8 cellular contexts compared by ENCODE assay signal in genomic region chr1:67687198-67687545, GRCh38. TPM values are rescaled to one million over a fixed set of nuclear protein-coding genes. Genes with fewer than 3 reads are reported as not detected.
DNase-seq lines count a peak whose midpoint lies in the region; ATAC-seq and TF ChIP-seq lines count a peak whose summit lies in the region.

No MANE protein-coding gene starts in this region.

- H3K9me3 ChIP-seq in DND-41 (ENCODE audit: insufficient read depth, low read length, severe bottlenecking) (no peaks in the 10 kb centered on the region), Loucy (ENCODE audit: insufficient read depth, low read depth, low read length) (no peaks in the 10 kb centered on the region), neural progenitor cell (ENCODE audit: low read depth) (no peaks in the 10 kb centered on the region)

- H3K27ac ChIP-seq in DND-41 (ENCODE audit: low read length) (peak overlapping the region; percentile 88), neural progenitor cell (peak overlapping the region; percentile 92)

- H3K36me3 Mint-ChIP-seq in neural progenitor cell: peaks cover 5% of the 10 kb centered on the region

- H3F3A ChIP-seq in Loucy (ENCODE audit: low read depth) (peaks cover 10% of the 10 kb centered on the region; the same call in 1 of the 2 replicates), neural progenitor cell (ENCODE audit: low read depth) (peaks cover 33% of the 10 kb centered on the region)

- TF ChIP-seq CTCF in DND-41 (IDR thresholded peaks at IDR 0.05; ENCODE audit: borderline replicate concordance, extremely low read depth, low read length, poor library complexity, severe bottlenecking): no peak
- no peak for TF ChIP-seq CTCF in Loucy (conservative IDR thresholded peaks at IDR 0.05; ENCODE audit: low read length)
- no peak for TF ChIP-seq CTCF in neural progenitor cell (IDR thresholded peaks at IDR 0.05)

- H3K4me1 Mint-ChIP-seq in neural progenitor cell: peaks cover 34% of the 10 kb centered on the region

- H3K4me3 Mint-ChIP-seq in neural progenitor cell: peak overlapping the region; percentile 98

- H3K27me3 Mint-ChIP-seq in neural progenitor cell (ENCODE audit: insufficient read depth, low read depth): peaks cover 10% of the 10 kb centered on the region

- no peaks in the 10 kb centered on the region for H3K9me3 Mint-ChIP-seq in neural progenitor cell

- peak overlapping the region; percentile 93 for H3K9ac ChIP-seq in DND-41 (ENCODE audit: low read depth, low read length)
- H3K9ac ChIP-seq in Loucy (ENCODE audit: low read depth, low read length, poor library complexity, severe bottlenecking): peak overlapping the region; percentile 98
- no peak overlapping the region for H3K9ac ChIP-seq in neural progenitor cell

- H4K20me1 ChIP-seq in DND-41 (ENCODE audit: insufficient read depth, low read length) (peaks cover 29% of the 10 kb centered on the region), Loucy (ENCODE audit: insufficient read depth, low read length, poor library complexity, severe bottlenecking) (peaks cover 17% of the 10 kb centered on the region), neural progenitor cell (ENCODE audit: low read depth) (peaks cover 37% of the 10 kb centered on the region)

- H3K79me2 ChIP-seq in DND-41 (ENCODE audit: insufficient read depth, low read length) (peaks cover 27% of the 10 kb centered on the region), Loucy (ENCODE audit: insufficient read depth, low read length) (peaks cover 27% of the 10 kb centered on the region), neural progenitor cell (ENCODE audit: low read depth) (peaks cover 33% of the 10 kb centered on the region)

- H3K9me2 ChIP-seq in Loucy (replicated peaks; ENCODE audit: low read depth, low read length): no peaks in the 10 kb centered on the region

- DNase-seq in DND-41 (no peak), dermis blood vessel endothelial cell (peak; percentile 19), neural progenitor cell (ENCODE audit: low spot score) (no peak), superior temporal gyrus (ENCODE audit: extremely low spot score) (no peak), NCI-H2029 treated with DMSO at 0.1 percent for 48 hours (lab: John Stamatoyannopoulos, UW) (no peak), retina (no peak)
- no peak for DNase-seq in activated naive CD4-positive, alpha-beta T cell treated with anti-CD3 and anti-CD28 coated beads, Interleukin-2, amount 50 U/mL, for 16 hours

- H3K27ac Mint-ChIP-seq in neural progenitor cell: peak overlapping the region; percentile 96

- peak overlapping the region; percentile 95 to 99; a peak in 3 of 4 replicates for H3K4me3 ChIP-seq in DND-41 (ENCODE audit: low read depth in 1 of 2, low read length in 2 of 2)
- H3K4me3 ChIP-seq in Loucy (ENCODE audit: low read length, poor library complexity, severe bottlenecking): peak overlapping the region; percentile 82
- peak overlapping the region; percentile 91 for H3K4me3 ChIP-seq in neural progenitor cell

- H3K4me2 ChIP-seq in DND-41 (ENCODE audit: insufficient read depth, low read length) (peak overlapping the region; percentile 70), Loucy (ENCODE audit: low read depth, low read length, poor library complexity, severe bottlenecking) (peak overlapping the region; percentile 87), neural progenitor cell (peak overlapping the region; percentile 98)

- H3K4me1 ChIP-seq in DND-41 (ENCODE audit: insufficient read depth, low read length) (peaks cover 25% of the 10 kb centered on the region), Loucy (ENCODE audit: insufficient read depth, low read length, poor library complexity, severe bottlenecking) (peaks cover 48% of the 10 kb centered on the region), neural progenitor cell (peaks cover 22% of the 10 kb centered on the region)

- ATAC-seq in DND-41 (ENCODE audit: insufficient read depth, low read depth): no peak

- H3K27me3 ChIP-seq in DND-41 (ENCODE audit: insufficient read depth, low read length, poor library complexity) (no peaks in the 10 kb centered on the region), Loucy (ENCODE audit: insufficient read depth, low read length, poor library complexity, severe bottlenecking) (peaks cover 11% of the 10 kb centered on the region), neural progenitor cell (no peaks in the 10 kb centered on the region)

- peaks cover 45% of the 10 kb centered on the region for H3K36me3 ChIP-seq in DND-41 (ENCODE audit: insufficient read depth, low read length)
- peaks cover 4% of the 10 kb centered on the region for H3K36me3 ChIP-seq in Loucy (ENCODE audit: insufficient read depth, low read length)
- peaks cover 8% of the 10 kb centered on the region for H3K36me3 ChIP-seq in neural progenitor cell

- no peak overlapping the region for H2AFZ ChIP-seq in DND-41 (ENCODE audit: low read depth, low read length)
- H2AFZ ChIP-seq in Loucy (ENCODE audit: low read length): no peak overlapping the region
- H2AFZ ChIP-seq in neural progenitor cell (replicated peaks): no peak overlapping the region

RNA-seq across cellular contexts. Expression of gene GADD45A, which starts 2.2 kb away (rescaled TPM):
- total RNA-seq in dermis blood vessel endothelial cell (27.2 and 34.9 TPM in 2 replicates), neural progenitor cell (ENCODE audit: low replicate concordance) (28.6 and 32.8 TPM in 2 replicates)
